14 cellular contexts compared by ENCODE assay signal in genomic region chr13:76440568-76440967, GRCh38.
A peak's percentile ranks its signal among the peaks of the same experiment; 100 is the strongest.
DNase-seq lines count a peak whose midpoint lies in the region; ATAC-seq, FAIRE-seq and TF ChIP-seq lines count a peak whose summit lies in the region.
"Had no signal": no experiment of that assay in that cellular context is flagged by ENCODE, and none has a peak within 500 bp of the region (broad histone marks: within the 10 kb centered on the region; RNA-seq: fewer than 3 reads in every experiment).

No MANE protein-coding gene starts in this region.

- H3K4me1 ChIP-seq in pancreas, result no peaks in the 10 kb centered on the region

- DNase-seq in GM13977 (ENCODE audit: low spot score) (peak; percentile 39), SIG-M5 treated with dmso at 0.1 percent for 504 hours (lab: John Stamatoyannopoulos, UW; ENCODE audit: unreplicated experiment) (peak; percentile 71), progenitor cell of endocrine pancreas (ENCODE audit: low spot score, unreplicated experiment) (no peak), NCI-H2081 (lab: John Stamatoyannopoulos, UW) (no peak), pancreas (no peak)
- no peak for DNase-seq in T-helper 2 cell treated with Interferon-gamma antibody and Interleukin-4, amounts not matched to agents 5 μg/mL and 100 μg/mL, for 36 hours (ENCODE audit: low spot score)
- DNase-seq: activated naive CD4-positive, alpha-beta T cell treated with anti-CD3 and anti-CD28 coated beads, Interleukin-2, amount 10 ng/mL, durations not matched to agents 7 days and 5 days; NCI-H2171 treated with DMSO at 0.1 percent for 48 hours; right cardiac atrium; T1000 had no signal

- H3K27ac Mint-ChIP-seq in T-helper 2 cell treated with Interferon-gamma antibody and Interleukin-4, amounts not matched to agents 5 μg/mL and 100 μg/mL, for 36 hours, result no peak overlapping the region
- no peak overlapping the region for H3K27ac Mint-ChIP-seq in progenitor cell of endocrine pancreas
- H3K27ac Mint-ChIP-seq: activated naive CD4-positive, alpha-beta T cell treated with anti-CD3 and anti-CD28 coated beads, Interleukin-2, amount 10 ng/mL, durations not matched to agents 7 days and 5 days had no signal

- ATAC-seq in GM21423 (IDR thresholded peaks at IDR 0.05; ENCODE audit: unreplicated experiment) (peak; percentile 96), HG03175 (IDR thresholded peaks at IDR 0.05; ENCODE audit: unreplicated experiment) (peak; percentile 84), pancreas (no peak)
- ATAC-seq: right cardiac atrium had no signal

- H3K36me3 ChIP-seq in pancreas, result no peaks in the 10 kb centered on the region

- H3K27me3 ChIP-seq in pancreas, result no peaks in the 10 kb centered on the region

- FAIRE-seq in pancreas (lab: Jason Lieb, UNC), result no peak
- FAIRE-seq: endometrium, H1 had no signal

- WGBS in pancreas, 2 donors, result 55 to 67% methylated on average over 3 of the region's 3 CpGs

- no peaks in the 10 kb centered on the region for H3K4me1 Mint-ChIP-seq in T-helper 2 cell treated with Interferon-gamma antibody and Interleukin-4, amounts not matched to agents 5 μg/mL and 100 μg/mL, for 36 hours (ENCODE audit: low read depth)
- no peaks in the 10 kb centered on the region for H3K4me1 Mint-ChIP-seq in progenitor cell of endocrine pancreas (ENCODE audit: low read depth)
- H3K4me1 Mint-ChIP-seq: activated naive CD4-positive, alpha-beta T cell treated with anti-CD3 and anti-CD28 coated beads, Interleukin-2, amount 10 ng/mL, durations not matched to agents 7 days and 5 days had no signal

- TF ChIP-seq CTCF in GM13977 (IDR thresholded peaks at IDR 0.05; ENCODE audit: extremely low read depth, insufficient read depth, missing control alignments) (no peak), progenitor cell of endocrine pancreas (IDR thresholded peaks at IDR 0.05; ENCODE audit: unreplicated experiment) (no peak), pancreas (IDR thresholded peaks at IDR 0.05) (no peak)

- intact Hi-C loops in pancreas (cut with DNase I), result no loop called here

- in situ Hi-C loops in GM13977 (cut with MboI; ENCODE audit: low pct_unique_long_range_greater_than_20kb, low sequenced_read_pairs, unreplicated experiment), result no loop called here

- no peaks in the 10 kb centered on the region for H3K27me3 Mint-ChIP-seq in T-helper 2 cell treated with Interferon-gamma antibody and Interleukin-4, amounts not matched to agents 5 μg/mL and 100 μg/mL, for 36 hours (ENCODE audit: low read depth)
- no peaks in the 10 kb centered on the region for H3K27me3 Mint-ChIP-seq in progenitor cell of endocrine pancreas
- H3K27me3 Mint-ChIP-seq: activated naive CD4-positive, alpha-beta T cell treated with anti-CD3 and anti-CD28 coated beads, Interleukin-2, amount 10 ng/mL, durations not matched to agents 7 days and 5 days had no signal

- H3K9me3 Mint-ChIP-seq in T-helper 2 cell treated with Interferon-gamma antibody and Interleukin-4, amounts not matched to agents 5 μg/mL and 100 μg/mL, for 36 hours, result no peaks in the 10 kb centered on the region
- H3K9me3 Mint-ChIP-seq in progenitor cell of endocrine pancreas (ENCODE audit: low read depth), result peaks cover 4% of the 10 kb centered on the region
- H3K9me3 Mint-ChIP-seq: activated naive CD4-positive, alpha-beta T cell treated with anti-CD3 and anti-CD28 coated beads, Interleukin-2, amount 10 ng/mL, durations not matched to agents 7 days and 5 days had no signal

- H3K4me3 Mint-ChIP-seq in T-helper 2 cell treated with Interferon-gamma antibody and Interleukin-4, amounts not matched to agents 5 μg/mL and 100 μg/mL, for 36 hours, result no peak overlapping the region
- H3K4me3 Mint-ChIP-seq in progenitor cell of endocrine pancreas (ENCODE audit: low read depth), result no peak overlapping the region
- H3K4me3 Mint-ChIP-seq: activated naive CD4-positive, alpha-beta T cell treated with anti-CD3 and anti-CD28 coated beads, Interleukin-2, amount 10 ng/mL, durations not matched to agents 7 days and 5 days had no signal

- no peaks in the 10 kb centered on the region for H3K36me3 Mint-ChIP-seq in T-helper 2 cell treated with Interferon-gamma antibody and Interleukin-4, amounts not matched to agents 5 μg/mL and 100 μg/mL, for 36 hours (ENCODE audit: low read depth)
- H3K36me3 Mint-ChIP-seq in progenitor cell of endocrine pancreas (ENCODE audit: insufficient read depth), result no peaks in the 10 kb centered on the region
- H3K36me3 Mint-ChIP-seq: activated naive CD4-positive, alpha-beta T cell treated with anti-CD3 and anti-CD28 coated beads, Interleukin-2, amount 10 ng/mL, durations not matched to agents 7 days and 5 days had no signal

- no peak overlapping the region for H3K4me3 ChIP-seq in pancreas

- H3K9me3 ChIP-seq in pancreas, result no peaks in the 10 kb centered on the region

- no peak overlapping the region for H3K27ac ChIP-seq in pancreas

Comparison
In these comparisons a context has a peak if more than half of its experiments do, and no peak if none do; other contexts are left out.
1. DNase-seq: peak in GM13977 (single experiment) and SIG-M5 treated with dmso at 0.1 percent for 504 hours (single experiment); none in T-helper 2 cell treated with Interferon-gamma antibody and Interleukin-4, amounts not matched to agents 5 μg/mL and 100 μg/mL, for 36 hours (single experiment), progenitor cell of endocrine pancreas (single experiment), NCI-H2081 (0 of 2) and pancreas (0 of 6).
2. ATAC-seq: peak in GM21423 (single experiment) and HG03175 (single experiment); none in pancreas (0 of 4).